Comparison of ENCODE assay signal across 1 cellular context in genomic region chr1:197358959-197359358, GRCh38.
TF ChIP-seq lines count a peak whose summit lies in the region.

No MANE protein-coding gene starts in this region.

TF ChIP-seq in HepG2, 621 proteins besides CTCF, POLR2A, EP300 and RAD21 (continued from another document):
- TF ChIP-seq ZFP36L2 (CRISPR knock-in tag; IDR thresholded peaks at IDR 0.05): no peak
TF ChIP-seq in HepG2: peak in this region for 0.
